1 cellular context compared by ENCODE assay signal in the genomic region with DNA sequence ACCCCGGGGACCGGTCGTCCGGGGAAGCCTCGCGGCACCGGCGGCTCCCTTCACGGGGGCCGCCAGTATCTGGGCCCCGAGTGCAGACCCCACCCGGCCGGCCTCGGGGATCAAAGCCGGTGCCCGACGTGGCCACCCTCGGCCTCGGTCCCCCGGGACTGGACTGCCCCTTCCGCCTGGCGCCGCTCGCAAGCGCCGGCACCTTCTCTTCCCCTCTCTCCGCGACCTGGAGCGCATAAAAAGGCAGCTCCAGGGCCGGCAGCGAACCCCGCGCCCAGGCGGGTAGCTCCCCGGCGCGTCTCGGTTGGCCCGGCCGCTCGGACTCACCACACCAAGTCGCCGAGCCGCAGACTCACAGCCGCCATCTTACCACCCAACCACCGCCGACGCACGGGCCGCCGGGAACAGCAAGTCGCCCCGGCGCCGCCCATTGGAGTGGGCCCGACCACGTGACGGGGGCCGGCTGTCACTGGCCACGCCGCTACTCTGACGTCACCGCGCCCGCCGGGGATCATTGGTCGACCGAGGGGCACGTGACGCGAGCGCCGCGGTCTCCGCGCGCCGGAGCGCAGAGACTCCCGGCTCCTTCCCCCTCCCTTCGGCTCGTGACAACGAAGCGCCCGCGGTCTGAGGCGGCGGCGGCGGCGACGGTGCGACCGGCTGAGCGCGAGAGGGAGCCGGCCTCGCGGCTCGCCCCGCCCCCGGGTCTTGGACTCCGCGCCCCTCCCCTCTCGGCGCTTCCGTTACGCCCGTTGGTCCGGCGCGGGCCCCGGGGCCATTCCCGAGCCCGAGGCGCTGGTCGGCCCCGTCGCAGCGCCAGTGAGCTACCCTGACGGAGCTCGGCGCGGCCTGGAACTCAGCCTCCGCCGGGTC.
A peak's percentile ranks its signal among the peaks of the same experiment; 100 is the strongest.
TF ChIP-seq lines count a peak whose summit lies in the region.

TSS of gene GLYR1 (minus strand) at position 388 of the 873 bp plus-strand sequence. CDS start at position 365, 23 bp downstream.
TSS of gene UBN1 (plus strand) at position 581 of the 873 bp plus-strand sequence. CDS start 5,437 bp downstream, outside the sequence.

TF ChIP-seq in Ishikawa, 13 proteins besides CTCF, POLR2A, EP300 and RAD21 (continued from another document):
- TF ChIP-seq TCF12 (IDR thresholded peaks at IDR 0.05; ENCODE audit: low read depth), result peak; percentile 56; the same call in 1 of the 2 replicates
- 0 out of 2 replicates have a peak, but pooled peaks have one; percentile 26 for TF ChIP-seq FOXM1 (IDR thresholded peaks at IDR 0.05; ENCODE audit: borderline replicate concordance, low read depth)
- peak; percentile 99 for TF ChIP-seq TAF1 (IDR thresholded peaks at IDR 0.05; ENCODE audit: low read depth)
